Comparison of ENCODE assay signal across 8 cellular contexts in genomic region chr12:79045149-79045691, GRCh38.
DNase-seq lines count a peak whose midpoint lies in the region; FAIRE-seq and TF ChIP-seq lines count a peak whose summit lies in the region.
"Not testable (repeated sequence)": the region's sequence is repeated elsewhere in the genome, so short reads cannot be mapped to it uniquely, and the experiment has no call there.

No MANE protein-coding gene starts in this region.

- H3K4me2 ChIP-seq in astrocyte (ENCODE audit: low read length) = not testable (repeated sequence)

- H3K4me3 Mint-ChIP-seq in astrocyte (ENCODE audit: unreplicated experiment) (peak overlapping the region; percentile 54), progenitor cell of endocrine pancreas (ENCODE audit: low read depth) (peak overlapping the region; percentile 93)

- H3K9me3 ChIP-seq in HUES64 (ENCODE audit: insufficient read depth, low read depth, low read length); astrocyte (ENCODE audit: insufficient read depth, low read depth, low read length); iPS-15b (ENCODE audit: control insufficient read depth, insufficient read depth, low read length); mesodermal cell (ENCODE audit: control insufficient read depth, low read length): not testable (repeated sequence)

- H3K27ac Mint-ChIP-seq in astrocyte (ENCODE audit: unreplicated experiment) = not testable (repeated sequence)
- peak overlapping the region; percentile 98 for H3K27ac Mint-ChIP-seq in progenitor cell of endocrine pancreas

- not testable (repeated sequence) for H3K9me3 Mint-ChIP-seq in astrocyte (ENCODE audit: unreplicated experiment); progenitor cell of endocrine pancreas (ENCODE audit: low read depth)

- DNase-seq in ELF-1 (ENCODE audit: low read depth, low spot score) = peak; percentile 65
- peak; percentile 75 for DNase-seq in NCI-H69 (lab: John Stamatoyannopoulos, UW)
- not testable (repeated sequence) for DNase-seq in astrocyte (ENCODE audit: low read depth); fibroblast of villous mesenchyme (ENCODE audit: low read depth)
- DNase-seq in progenitor cell of endocrine pancreas (ENCODE audit: low spot score, unreplicated experiment) = peak; percentile 19

- H2AFZ ChIP-seq in astrocyte (ENCODE audit: low read depth, low read length) = not testable (repeated sequence)

- H3K9ac ChIP-seq in HUES64 (ENCODE audit: low read depth, low read length) (peak overlapping the region; percentile 82), iPS-15b (ENCODE audit: low read depth, low read length) (peak overlapping the region; percentile 65)
- not testable (repeated sequence) for H3K9ac ChIP-seq in astrocyte (ENCODE audit: low read length)

- not testable (repeated sequence) for FAIRE-seq in astrocyte (lab: Jason Lieb, UNC)

- peak overlapping the region; percentile 57; the same call in 1 of the 2 replicates for H3K27ac ChIP-seq in HUES64 (ENCODE audit: low read depth, low read length)
- not testable (repeated sequence) for H3K27ac ChIP-seq in astrocyte (ENCODE audit: low read depth, low read length); mesodermal cell (ENCODE audit: low read depth, low read length, severe bottlenecking)

- not testable (repeated sequence) for H3K27me3 Mint-ChIP-seq in astrocyte (ENCODE audit: low read depth, unreplicated experiment); progenitor cell of endocrine pancreas

- peaks cover 11% of the 10 kb centered on the region for H3K36me3 ChIP-seq in HUES64 (ENCODE audit: insufficient read depth, low read length)
- not testable (repeated sequence) for H3K36me3 ChIP-seq in astrocyte (ENCODE audit: insufficient read depth, low read length); iPS-15b (ENCODE audit: control insufficient read depth, insufficient read depth, low read length); mesodermal cell (ENCODE audit: control insufficient read depth, insufficient read depth, low read length)

- H3K4me3 ChIP-seq in HUES64 (ENCODE audit: low read length) (peak overlapping the region; percentile 70), fibroblast of villous mesenchyme (ENCODE audit: low read depth, low read length) (peak overlapping the region; percentile 49), iPS-15b (ENCODE audit: low read depth, low read length) (peak overlapping the region; percentile 74), mesodermal cell (ENCODE audit: extremely low read depth, insufficient read depth, low read length, poor library complexity, severe bottlenecking) (peak overlapping the region; percentile 11)
- H3K4me3 ChIP-seq in astrocyte (ENCODE audit: insufficient read depth, low read depth, low read length) = not testable (repeated sequence)

- not testable (repeated sequence) for H3K27me3 ChIP-seq in HUES64 (ENCODE audit: insufficient read depth, low read length); astrocyte (ENCODE audit: insufficient read depth, low read length); iPS-15b (ENCODE audit: control insufficient read depth, insufficient read depth, low read length)

- not testable (repeated sequence) for H4K20me1 ChIP-seq in astrocyte (ENCODE audit: insufficient read depth, low read length)

- not testable (repeated sequence) for H3K4me1 Mint-ChIP-seq in astrocyte (ENCODE audit: low read depth, unreplicated experiment); progenitor cell of endocrine pancreas (ENCODE audit: low read depth)

- not testable (repeated sequence) for TF ChIP-seq CTCF in astrocyte (IDR thresholded peaks at IDR 0.05; ENCODE audit: insufficient read depth, low read depth, low read length); fibroblast of villous mesenchyme (IDR thresholded peaks at IDR 0.05; ENCODE audit: insufficient read depth, low read depth, low read length); progenitor cell of endocrine pancreas (IDR thresholded peaks at IDR 0.05; ENCODE audit: unreplicated experiment)

- H3K4me1 ChIP-seq in HUES64 (ENCODE audit: insufficient read depth, low read length); astrocyte (ENCODE audit: insufficient read depth, low read length); iPS-15b (ENCODE audit: control insufficient read depth, insufficient read depth, low read length); mesodermal cell (ENCODE audit: control insufficient read depth, insufficient read depth, low read length, poor library complexity, severe bottlenecking): not testable (repeated sequence)

- WGBS in HUES64 = 11% methylated on average over 32 of the region's 32 CpGs
- WGBS in mesodermal cell (ENCODE audit: insufficient coverage in 2 of 2), 2 experiments = 52 to 58% methylated on average over 27 to 32 of the region's 32 CpGs

- not testable (repeated sequence) for H3K36me3 Mint-ChIP-seq in astrocyte (ENCODE audit: low read depth, unreplicated experiment); progenitor cell of endocrine pancreas (ENCODE audit: insufficient read depth)

- H3K79me2 ChIP-seq in astrocyte (ENCODE audit: insufficient read depth, low read length) = not testable (repeated sequence)
